8 cellular contexts compared by ENCODE assay signal in genomic region chr2:65265090-65266045, GRCh38.
A peak's percentile ranks its signal among the peaks of the same experiment; 100 is the strongest.
DNase-seq lines count a peak whose midpoint lies in the region; ATAC-seq, FAIRE-seq and TF ChIP-seq lines count a peak whose summit lies in the region.

No MANE protein-coding gene starts in this region.

- ATAC-seq in stimulated activated naive B cell treated with anti-CD40 and anti-IgM and Interleukin-4, amounts not matched to agents 10 μg/mL and 1 μg/mL and 100 μg/mL, for 72 hours (replicated peaks) = peak; percentile 27 to 34
- no peak for ATAC-seq in GM18870 (IDR thresholded peaks at IDR 0.05; ENCODE audit: unreplicated experiment)
- ATAC-seq in GM18502 (IDR thresholded peaks at IDR 0.05; ENCODE audit: poor library complexity, unreplicated experiment) = no peak

- no peak overlapping the region for H3K27ac ChIP-seq in HEK293 (ENCODE audit: extremely low read depth, low read depth, low read length)

- H3K36me3 Mint-ChIP-seq in stimulated activated naive B cell treated with anti-CD40 and anti-IgM and Interleukin-4, amounts not matched to agents 10 μg/mL and 1 μg/mL and 100 μg/mL, for 72 hours = peaks cover 28 to 46% of the 10 kb centered on the region in 2 donors

- peaks cover 7% of the 10 kb centered on the region; the same call in 1 of the 2 replicates for H3K4me1 ChIP-seq in HEK293 (ENCODE audit: control insufficient read depth, insufficient read depth, low read length)

- H3K36me3 ChIP-seq in HEK293 (ENCODE audit: control insufficient read depth in 2 of 2, insufficient read depth in 1 of 2, low read length in 2 of 2) = peaks cover 31 to 51% of the 10 kb centered on the region in 2 experiments

- H3K4me3 Mint-ChIP-seq in stimulated activated naive B cell treated with anti-CD40 and anti-IgM and Interleukin-4, amounts not matched to agents 10 μg/mL and 1 μg/mL and 100 μg/mL, for 72 hours = no peak overlapping the region

- POLR2A ChIA-PET in HEK293 (lab: Yijun Ruan, JAX) = no interaction called here

- TF ChIP-seq CTCF in HEK293 (tag by site-specific recombination; IDR thresholded peaks at IDR 0.05) (0 out of 2 replicates have a peak, but pooled peaks have one; percentile 20), cardiac fibroblast (IDR thresholded peaks at IDR 0.05; ENCODE audit: low read depth, low read length) (peak; percentile 56)

- H3K27me3 Mint-ChIP-seq in stimulated activated naive B cell treated with anti-CD40 and anti-IgM and Interleukin-4, amounts not matched to agents 10 μg/mL and 1 μg/mL and 100 μg/mL, for 72 hours = no peaks in the 10 kb centered on the region

- H3K9me3 ChIP-seq in HEK293 (ENCODE audit: control insufficient read depth, insufficient read depth, low read depth, low read length) = no peaks in the 10 kb centered on the region

- H3K9me3 Mint-ChIP-seq in stimulated activated naive B cell treated with anti-CD40 and anti-IgM and Interleukin-4, amounts not matched to agents 10 μg/mL and 1 μg/mL and 100 μg/mL, for 72 hours = no peaks in the 10 kb centered on the region

- peak; percentile 72 for DNase-seq in COR-L47 (lab: John Stamatoyannopoulos, UW)
- peak; percentile 49 for DNase-seq in NCI-H748 treated with DMSO at 0.1 percent for 48 hours (lab: John Stamatoyannopoulos, UW)
- peak; percentile 88 to 92 for DNase-seq in cardiac fibroblast (ENCODE audit: low read depth in 2 of 2)
- DNase-seq in stimulated activated naive B cell treated with anti-CD40 and anti-IgM and Interleukin-4, amounts not matched to agents 10 μg/mL and 1 μg/mL and 100 μg/mL, for 72 hours = no peak

- CTCF ChIA-PET in HEK293 (lab: Yijun Ruan, JAX) = interaction anchor here (0.6 to 3.5 kb wide), 34 partner anchors 10 to 367 kb away, joined by 3 to 21 read pairs (median 4); partner anchors contain the start of gene ACTR2

- H3K4me1 Mint-ChIP-seq in stimulated activated naive B cell treated with anti-CD40 and anti-IgM and Interleukin-4, amounts not matched to agents 10 μg/mL and 1 μg/mL and 100 μg/mL, for 72 hours = peaks cover 13 to 26% of the 10 kb centered on the region in 2 donors

- FAIRE-seq in islet of Langerhans (lab: Jason Lieb, UNC) = peak; percentile 94

- no peak overlapping the region for H3K27ac Mint-ChIP-seq in stimulated activated naive B cell treated with anti-CD40 and anti-IgM and Interleukin-4, amounts not matched to agents 10 μg/mL and 1 μg/mL and 100 μg/mL, for 72 hours

- H3K4me3 ChIP-seq in HEK293 (ENCODE audit: low read depth, low read length) = no peak overlapping the region
- no peak overlapping the region for H3K4me3 ChIP-seq in cardiac fibroblast (replicated peaks in 1 of 2; ENCODE audit: low read depth in 2 of 2, low read length in 2 of 2)

TF ChIP-seq in HEK293, 187 proteins besides CTCF, POLR2A, EP300 and RAD21:
- TF ChIP-seq FEZF1 (tag by site-specific recombination; IDR thresholded peaks at IDR 0.05) (no peak), PRDM6 (tag by site-specific recombination; IDR thresholded peaks at IDR 0.05) (0 out of 2 replicates have a peak, but pooled peaks have one; percentile 7), ZNF654 (tag by site-specific recombination; IDR thresholded peaks at IDR 0.05; ENCODE audit: low read depth) (peak; percentile 61)

Comparison
In these comparisons a context has a peak if more than half of its experiments do, and no peak if none do; other contexts are left out.
1. ATAC-seq: peak in stimulated activated naive B cell treated with anti-CD40 and anti-IgM and Interleukin-4, amounts not matched to agents 10 μg/mL and 1 μg/mL and 100 μg/mL, for 72 hours (2 of 2); none in GM18870 (single experiment) and GM18502 (single experiment).